In genomic region chr1:167714851-167715652, GRCh38 we compare ENCODE assay signal across 1 cellular context.
TF ChIP-seq lines count a peak whose summit lies in the region.

No MANE protein-coding gene starts in this region.

TF ChIP-seq in HepG2, 621 proteins besides CTCF, POLR2A, EP300 and RAD21 (continued from another document and continues in another):
- TF ChIP-seq EHMT2 (IDR thresholded peaks at IDR 0.05; ENCODE audit: borderline replicate concordance, low read depth, low read length), result no peak
- no peak for TF ChIP-seq RBAK (CRISPR knock-in tag; IDR thresholded peaks at IDR 0.05)
- no peak for TF ChIP-seq ZFP62 (CRISPR knock-in tag; IDR thresholded peaks at IDR 0.05)
- TF ChIP-seq, protein P1, sequence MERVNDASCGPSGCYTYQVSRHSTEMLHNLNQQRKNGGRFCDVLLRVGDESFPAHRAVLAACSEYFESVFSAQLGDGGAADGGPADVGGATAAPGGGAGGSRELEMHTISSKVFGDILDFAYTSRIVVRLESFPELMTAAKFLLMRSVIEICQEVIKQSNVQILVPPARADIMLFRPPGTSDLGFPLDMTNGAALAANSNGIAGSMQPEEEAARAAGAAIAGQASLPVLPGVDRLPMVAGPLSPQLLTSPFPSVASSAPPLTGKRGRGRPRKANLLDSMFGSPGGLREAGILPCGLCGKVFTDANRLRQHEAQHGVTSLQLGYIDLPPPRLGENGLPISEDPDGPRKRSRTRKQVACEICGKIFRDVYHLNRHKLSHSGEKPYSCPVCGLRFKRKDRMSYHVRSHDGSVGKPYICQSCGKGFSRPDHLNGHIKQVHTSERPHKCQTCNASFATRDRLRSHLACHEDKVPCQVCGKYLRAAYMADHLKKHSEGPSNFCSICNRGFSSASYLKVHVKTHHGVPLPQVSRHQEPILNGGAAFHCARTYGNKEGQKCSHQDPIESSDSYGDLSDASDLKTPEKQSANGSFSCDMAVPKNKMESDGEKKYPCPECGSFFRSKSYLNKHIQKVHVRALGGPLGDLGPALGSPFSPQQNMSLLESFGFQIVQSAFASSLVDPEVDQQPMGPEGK (CRISPR knock-in tag; IDR thresholded peaks at IDR 0.05), result no peak
- TF ChIP-seq GPBP1L1 (CRISPR knock-in tag; IDR thresholded peaks at IDR 0.05), result no peak
- no peak for TF ChIP-seq GFI1 (CRISPR knock-in tag; IDR thresholded peaks at IDR 0.05; ENCODE audit: borderline replicate concordance)
- 0 out of 2 replicates have a peak, but pooled peaks have one; percentile 0 for TF ChIP-seq CREB3 (CRISPR knock-in tag; IDR thresholded peaks at IDR 0.05)
- TF ChIP-seq ZNF724P (CRISPR knock-in tag; IDR thresholded peaks at IDR 0.05; ENCODE audit: borderline replicate concordance), result no peak
- TF ChIP-seq U2AF1 (optimal IDR thresholded peaks at IDR 0.05; ENCODE audit: low read depth, low read length), result no peak
- TF ChIP-seq ZNF747 (CRISPR knock-in tag; IDR thresholded peaks at IDR 0.05; ENCODE audit: borderline replicate concordance), result 0 out of 2 replicates have a peak, but pooled peaks have one; percentile 28
- no peak for TF ChIP-seq PCBP1 (IDR thresholded peaks at IDR 0.05; ENCODE audit: borderline replicate concordance, low read depth, low read length)
- TF ChIP-seq, protein P2, sequence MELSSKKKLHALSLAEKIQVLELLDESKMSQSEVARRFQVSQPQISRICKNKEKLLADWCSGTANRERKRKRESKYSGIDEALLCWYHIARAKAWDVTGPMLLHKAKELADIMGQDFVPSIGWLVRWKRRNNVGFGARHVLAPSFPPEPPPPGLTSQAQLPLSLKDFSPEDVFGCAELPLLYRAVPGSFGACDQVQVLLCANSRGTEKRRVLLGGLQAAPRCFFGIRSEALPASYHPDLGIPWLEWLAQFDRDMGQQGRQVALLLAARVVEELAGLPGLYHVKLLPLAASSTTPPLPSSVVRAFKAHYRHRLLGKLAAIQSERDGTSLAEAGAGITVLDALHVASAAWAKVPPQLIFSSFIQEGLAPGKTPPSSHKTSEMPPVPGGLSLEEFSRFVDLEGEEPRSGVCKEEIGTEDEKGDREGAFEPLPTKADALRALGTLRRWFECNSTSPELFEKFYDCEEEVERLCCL (CRISPR knock-in tag; IDR thresholded peaks at IDR 0.05; ENCODE audit: borderline replicate concordance), result no peak
- TF ChIP-seq ZZZ3 (CRISPR knock-in tag; IDR thresholded peaks at IDR 0.05; ENCODE audit: borderline replicate concordance), result no peak
- no peak for TF ChIP-seq ZNF770 (CRISPR knock-in tag; IDR thresholded peaks at IDR 0.05)
- no peak for TF ChIP-seq ZNF143 (CRISPR knock-in tag; IDR thresholded peaks at IDR 0.05)
- no peak for TF ChIP-seq ZNF17 (CRISPR knock-in tag; IDR thresholded peaks at IDR 0.05)
- TF ChIP-seq, protein P3, sequence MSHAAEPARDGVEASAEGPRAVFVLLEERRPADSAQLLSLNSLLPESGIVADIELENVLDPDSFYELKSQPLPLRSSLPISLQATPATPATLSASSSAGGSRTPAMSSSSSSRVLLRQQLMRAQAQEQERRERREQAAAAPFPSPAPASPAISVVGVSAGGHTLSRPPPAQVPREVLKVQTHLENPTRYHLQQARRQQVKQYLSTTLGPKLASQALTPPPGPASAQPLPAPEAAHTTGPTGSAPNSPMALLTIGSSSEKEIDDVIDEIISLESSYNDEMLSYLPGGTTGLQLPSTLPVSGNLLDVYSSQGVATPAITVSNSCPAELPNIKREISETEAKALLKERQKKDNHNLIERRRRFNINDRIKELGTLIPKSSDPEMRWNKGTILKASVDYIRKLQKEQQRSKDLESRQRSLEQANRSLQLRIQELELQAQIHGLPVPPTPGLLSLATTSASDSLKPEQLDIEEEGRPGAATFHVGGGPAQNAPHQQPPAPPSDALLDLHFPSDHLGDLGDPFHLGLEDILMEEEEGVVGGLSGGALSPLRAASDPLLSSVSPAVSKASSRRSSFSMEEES (CRISPR knock-in tag; IDR thresholded peaks at IDR 0.05), result no peak
- TF ChIP-seq ZMAT5 (CRISPR knock-in tag; IDR thresholded peaks at IDR 0.05; ENCODE audit: borderline replicate concordance, low read depth), result no peak
- TF ChIP-seq, protein P4, sequence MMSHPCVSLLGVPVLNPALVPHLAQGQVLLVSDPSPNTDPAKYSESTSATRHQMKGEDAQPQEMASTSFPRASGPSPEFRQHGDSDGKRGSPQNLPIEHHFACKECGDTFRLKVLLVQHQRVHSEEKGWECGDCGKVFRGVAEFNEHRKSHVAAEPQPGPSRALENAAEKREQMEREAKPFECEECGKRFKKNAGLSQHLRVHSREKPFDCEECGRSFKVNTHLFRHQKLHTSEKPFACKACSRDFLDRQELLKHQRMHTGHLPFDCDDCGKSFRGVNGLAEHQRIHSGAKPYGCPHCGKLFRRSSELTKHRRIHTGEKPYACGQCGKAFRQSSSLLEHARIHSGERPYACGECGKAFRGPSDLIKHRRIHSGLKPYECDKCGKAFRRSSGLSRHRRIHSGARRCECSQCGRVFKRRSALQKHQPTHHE (CRISPR knock-in tag; IDR thresholded peaks at IDR 0.05; ENCODE audit: borderline replicate concordance), result no peak
- no peak for TF ChIP-seq ZFP82 (CRISPR knock-in tag; IDR thresholded peaks at IDR 0.05; ENCODE audit: borderline replicate concordance)
- peak; percentile 50; the same call in 1 of the 2 replicates for TF ChIP-seq NFIC (IDR thresholded peaks at IDR 0.05; ENCODE audit: low read length)
- TF ChIP-seq, protein P5, sequence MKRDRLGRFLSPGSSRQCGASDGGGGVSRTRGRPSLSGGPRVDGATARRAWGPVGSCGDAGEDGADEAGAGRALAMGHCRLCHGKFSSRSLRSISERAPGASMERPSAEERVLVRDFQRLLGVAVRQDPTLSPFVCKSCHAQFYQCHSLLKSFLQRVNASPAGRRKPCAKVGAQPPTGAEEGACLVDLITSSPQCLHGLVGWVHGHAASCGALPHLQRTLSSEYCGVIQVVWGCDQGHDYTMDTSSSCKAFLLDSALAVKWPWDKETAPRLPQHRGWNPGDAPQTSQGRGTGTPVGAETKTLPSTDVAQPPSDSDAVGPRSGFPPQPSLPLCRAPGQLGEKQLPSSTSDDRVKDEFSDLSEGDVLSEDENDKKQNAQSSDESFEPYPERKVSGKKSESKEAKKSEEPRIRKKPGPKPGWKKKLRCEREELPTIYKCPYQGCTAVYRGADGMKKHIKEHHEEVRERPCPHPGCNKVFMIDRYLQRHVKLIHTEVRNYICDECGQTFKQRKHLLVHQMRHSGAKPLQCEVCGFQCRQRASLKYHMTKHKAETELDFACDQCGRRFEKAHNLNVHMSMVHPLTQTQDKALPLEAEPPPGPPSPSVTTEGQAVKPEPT (CRISPR knock-in tag; IDR thresholded peaks at IDR 0.05; ENCODE audit: low read depth), result no peak; the same call in 1 of the 2 replicates
- TF ChIP-seq ATF7-NPFF (CRISPR knock-in tag; IDR thresholded peaks at IDR 0.05; ENCODE audit: low read depth), result no peak
- TF ChIP-seq ZSCAN21 (CRISPR knock-in tag; IDR thresholded peaks at IDR 0.05; ENCODE audit: borderline replicate concordance), result 0 out of 2 replicates have a peak, but pooled peaks have one; percentile 1
- no peak for TF ChIP-seq PLSCR1 (CRISPR knock-in tag; IDR thresholded peaks at IDR 0.05; ENCODE audit: borderline replicate concordance)
- TF ChIP-seq ATF7 (IDR thresholded peaks at IDR 0.05), result no peak
- no peak for TF ChIP-seq ATF7 (CRISPR knock-in tag; IDR thresholded peaks at IDR 0.05)
- TF ChIP-seq SMAD1 (CRISPR knock-in tag; IDR thresholded peaks at IDR 0.05; ENCODE audit: borderline replicate concordance, low read depth), result no peak
- TF ChIP-seq TRIM22 (IDR thresholded peaks at IDR 0.05), result no peak
- no peak for TF ChIP-seq MEIS2 (CRISPR knock-in tag; IDR thresholded peaks at IDR 0.05)
- TF ChIP-seq ETV5 (CRISPR knock-in tag; IDR thresholded peaks at IDR 0.05; ENCODE audit: borderline replicate concordance), result no peak; the same call in 1 of the 2 replicates
- TF ChIP-seq ZNF543 (CRISPR knock-in tag; IDR thresholded peaks at IDR 0.05), result no peak
- no peak for TF ChIP-seq ZC3H4 (CRISPR knock-in tag; IDR thresholded peaks at IDR 0.05; ENCODE audit: borderline replicate concordance)
- no peak for TF ChIP-seq ISX (CRISPR knock-in tag; conservative IDR thresholded peaks at IDR 0.05)
- TF ChIP-seq, protein P6, sequence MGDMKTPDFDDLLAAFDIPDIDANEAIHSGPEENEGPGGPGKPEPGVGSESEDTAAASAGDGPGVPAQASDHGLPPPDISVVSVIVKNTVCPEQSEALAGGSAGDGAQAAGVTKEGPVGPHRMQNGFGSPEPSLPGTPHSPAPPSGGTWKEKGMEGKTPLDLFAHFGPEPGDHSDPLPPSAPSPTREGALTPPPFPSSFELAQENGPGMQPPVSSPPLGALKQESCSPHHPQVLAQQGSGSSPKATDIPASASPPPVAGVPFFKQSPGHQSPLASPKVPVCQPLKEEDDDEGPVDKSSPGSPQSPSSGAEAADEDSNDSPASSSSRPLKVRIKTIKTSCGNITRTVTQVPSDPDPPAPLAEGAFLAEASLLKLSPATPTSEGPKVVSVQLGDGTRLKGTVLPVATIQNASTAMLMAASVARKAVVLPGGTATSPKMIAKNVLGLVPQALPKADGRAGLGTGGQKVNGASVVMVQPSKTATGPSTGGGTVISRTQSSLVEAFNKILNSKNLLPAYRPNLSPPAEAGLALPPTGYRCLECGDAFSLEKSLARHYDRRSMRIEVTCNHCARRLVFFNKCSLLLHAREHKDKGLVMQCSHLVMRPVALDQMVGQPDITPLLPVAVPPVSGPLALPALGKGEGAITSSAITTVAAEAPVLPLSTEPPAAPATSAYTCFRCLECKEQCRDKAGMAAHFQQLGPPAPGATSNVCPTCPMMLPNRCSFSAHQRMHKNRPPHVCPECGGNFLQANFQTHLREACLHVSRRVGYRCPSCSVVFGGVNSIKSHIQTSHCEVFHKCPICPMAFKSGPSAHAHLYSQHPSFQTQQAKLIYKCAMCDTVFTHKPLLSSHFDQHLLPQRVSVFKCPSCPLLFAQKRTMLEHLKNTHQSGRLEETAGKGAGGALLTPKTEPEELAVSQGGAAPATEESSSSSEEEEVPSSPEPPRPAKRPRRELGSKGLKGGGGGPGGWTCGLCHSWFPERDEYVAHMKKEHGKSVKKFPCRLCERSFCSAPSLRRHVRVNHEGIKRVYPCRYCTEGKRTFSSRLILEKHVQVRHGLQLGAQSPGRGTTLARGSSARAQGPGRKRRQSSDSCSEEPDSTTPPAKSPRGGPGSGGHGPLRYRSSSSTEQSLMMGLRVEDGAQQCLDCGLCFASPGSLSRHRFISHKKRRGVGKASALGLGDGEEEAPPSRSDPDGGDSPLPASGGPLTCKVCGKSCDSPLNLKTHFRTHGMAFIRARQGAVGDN (CRISPR knock-in tag; IDR thresholded peaks at IDR 0.05), result no peak
- TF ChIP-seq ZNF879 (CRISPR knock-in tag; IDR thresholded peaks at IDR 0.05), result no peak
- 0 out of 2 replicates have a peak, but pooled peaks have one; percentile 47 for TF ChIP-seq ATF3 (CRISPR knock-in tag; IDR thresholded peaks at IDR 0.05)
- TF ChIP-seq ZBTB38 (CRISPR knock-in tag; IDR thresholded peaks at IDR 0.05), result no peak
- TF ChIP-seq ZMAT3 (CRISPR knock-in tag; conservative IDR thresholded peaks at IDR 0.05), result no peak
